17 cellular contexts compared by ENCODE assay signal in genomic region chr3:164550857-164551256, GRCh38.
"Had no signal": no experiment of that assay in that cellular context is flagged by ENCODE, and none has a peak within 500 bp of the region (broad histone marks: within the 10 kb centered on the region; RNA-seq: fewer than 3 reads in every experiment).

No MANE protein-coding gene starts in this region.

- H3K4me1 ChIP-seq: lower lobe of right lung, psoas muscle, right lobe of liver, tibial nerve had no signal

- DNase-seq: activated CD4-positive, alpha-beta T cell treated with anti-CD3 and anti-CD28 coated beads, Interleukin-2, amount 10 ng/mL, durations not matched to agents 7 days and 5 days; activated CD4-positive, CD25-positive, alpha-beta regulatory T cell; activated CD8-positive, alpha-beta memory T cell treated with anti-CD3 and anti-CD28 coated beads for 24 hours; activated naive CD4-positive, alpha-beta T cell treated with anti-CD3 and anti-CD28 coated beads, Interleukin-2, amount 50 U/mL, for 16 hours; amniotic stem cell; effector memory CD8-positive, alpha-beta T cell; hypothalamus; left cardiac atrium; lower lobe of right lung; naive thymus-derived CD4-positive, alpha-beta T cell; occipital lobe; psoas muscle; right lobe of liver; stimulated activated naive B cell treated with anti-CD40 and anti-IgM and Interleukin-4, amounts not matched to agents 10 μg/mL and 1 μg/mL and 100 μg/mL, for 72 hours had no signal

- H3K4me3 Mint-ChIP-seq: activated CD4-positive, alpha-beta T cell treated with anti-CD3 and anti-CD28 coated beads, Interleukin-2, amount 10 ng/mL, durations not matched to agents 7 days and 5 days; activated T-helper 17 cell treated with anti-CD3 and anti-CD28 coated beads, Interleukin-2, amount 50 U/mL, for 72 hours; brain; effector memory CD8-positive, alpha-beta T cell; naive thymus-derived CD4-positive, alpha-beta T cell; stimulated activated naive B cell treated with anti-CD40 and anti-IgM and Interleukin-4, amounts not matched to agents 10 μg/mL and 1 μg/mL and 100 μg/mL, for 72 hours had no signal

- H3K27me3 Mint-ChIP-seq: activated CD4-positive, alpha-beta T cell treated with anti-CD3 and anti-CD28 coated beads, Interleukin-2, amount 10 ng/mL, durations not matched to agents 7 days and 5 days; activated T-helper 17 cell treated with anti-CD3 and anti-CD28 coated beads, Interleukin-2, amount 50 U/mL, for 72 hours; effector memory CD8-positive, alpha-beta T cell; naive thymus-derived CD4-positive, alpha-beta T cell; stimulated activated naive B cell treated with anti-CD40 and anti-IgM and Interleukin-4, amounts not matched to agents 10 μg/mL and 1 μg/mL and 100 μg/mL, for 72 hours had no signal

- H3K9me3 ChIP-seq: lower lobe of right lung, psoas muscle, right lobe of liver, tibial nerve had no signal

- H3K4me1 Mint-ChIP-seq: activated CD4-positive, alpha-beta T cell treated with anti-CD3 and anti-CD28 coated beads, Interleukin-2, amount 10 ng/mL, durations not matched to agents 7 days and 5 days; activated T-helper 17 cell treated with anti-CD3 and anti-CD28 coated beads, Interleukin-2, amount 50 U/mL, for 72 hours; brain; naive thymus-derived CD4-positive, alpha-beta T cell; stimulated activated naive B cell treated with anti-CD40 and anti-IgM and Interleukin-4, amounts not matched to agents 10 μg/mL and 1 μg/mL and 100 μg/mL, for 72 hours had no signal

- H3K36me3 Mint-ChIP-seq: brain; naive thymus-derived CD4-positive, alpha-beta T cell; stimulated activated naive B cell treated with anti-CD40 and anti-IgM and Interleukin-4, amounts not matched to agents 10 μg/mL and 1 μg/mL and 100 μg/mL, for 72 hours had no signal

- H3K36me3 ChIP-seq: lower lobe of right lung, right lobe of liver, tibial nerve had no signal

- H3K4me3 ChIP-seq: lower lobe of right lung, psoas muscle, right lobe of liver, tibial nerve had no signal

- H3K27me3 ChIP-seq: right lobe of liver, tibial nerve had no signal

- H3K27ac Mint-ChIP-seq: activated CD4-positive, alpha-beta T cell treated with anti-CD3 and anti-CD28 coated beads, Interleukin-2, amount 10 ng/mL, durations not matched to agents 7 days and 5 days; activated T-helper 17 cell treated with anti-CD3 and anti-CD28 coated beads, Interleukin-2, amount 50 U/mL, for 72 hours; brain; effector memory CD8-positive, alpha-beta T cell; naive thymus-derived CD4-positive, alpha-beta T cell; stimulated activated naive B cell treated with anti-CD40 and anti-IgM and Interleukin-4, amounts not matched to agents 10 μg/mL and 1 μg/mL and 100 μg/mL, for 72 hours had no signal

- H3K27ac ChIP-seq: lower lobe of right lung, psoas muscle, right lobe of liver, tibial nerve had no signal
